In genomic region chr7:105647591-105647990, GRCh38 we compare ENCODE assay signal across 15 cellular contexts.
A peak's percentile ranks its signal among the peaks of the same experiment; 100 is the strongest.
DNase-seq lines count a peak whose midpoint lies in the region; ATAC-seq and TF ChIP-seq lines count a peak whose summit lies in the region.
"Had no signal": no experiment of that assay in that cellular context is flagged by ENCODE, and none has a peak within 500 bp of the region (broad histone marks: within the 10 kb centered on the region; RNA-seq: fewer than 3 reads in every experiment).

No MANE protein-coding gene starts in this region.

- no peaks in the 10 kb centered on the region for H3K9me3 Mint-ChIP-seq in GM23338
- H3K9me3 Mint-ChIP-seq in activated naive CD8-positive, alpha-beta T cell treated with anti-CD3 and anti-CD28 coated beads for 36 hours: no peaks in the 10 kb centered on the region
- H3K9me3 Mint-ChIP-seq: CD8-positive, alpha-beta T cell; natural killer cell treated with Interleukin-12 subunit alpha and Interleukin-12 subunit beta and Interleukin-15 and Interleukin-18, amount 100 ng/mL, for 72 hours; T-helper 1 cell treated with Interleukin-12 subunit alpha and Interleukin-12 subunit beta and Interleukin-4 antibody, amounts not matched to agents 30 μg/mL and 1 μg/mL, for 36 hours had no signal

- DNase-seq in Caki2 (ENCODE audit: low read depth): peak; percentile 4
- DNase-seq in GM23338 (ENCODE audit: low spot score): no peak
- DNase-seq in NCI-H345 (lab: John Stamatoyannopoulos, UW): peak; percentile 65
- no peak for DNase-seq in activated naive CD8-positive, alpha-beta T cell treated with anti-CD3 and anti-CD28 coated beads for 36 hours
- no peak for DNase-seq in right cardiac atrium
- DNase-seq in GDM1 (lab: John Stamatoyannopoulos, UW): no peak
- DNase-seq: activated CD4-positive, CD25-positive, alpha-beta regulatory T cell treated with anti-CD3 and anti-CD28 coated beads, Interleukin-2, amount 50 U/mL, for 72 hours; activated T-cell treated with anti-CD3 and anti-CD28 coated beads for 4 hours; CD8-positive, alpha-beta T cell; Kasumi-1; psoas muscle had no signal

- H3K4me1 Mint-ChIP-seq in GM23338: peaks cover 67% of the 10 kb centered on the region
- peaks cover 18% of the 10 kb centered on the region for H3K4me1 Mint-ChIP-seq in activated naive CD8-positive, alpha-beta T cell treated with anti-CD3 and anti-CD28 coated beads for 36 hours

- 96% methylated on average over 7 of the region's 7 CpGs for WGBS in right cardiac atrium

- H3K27ac Mint-ChIP-seq in GM23338: peak overlapping the region; percentile 73; the same call in 1 of the 2 replicates
- H3K27ac Mint-ChIP-seq in activated naive CD8-positive, alpha-beta T cell treated with anti-CD3 and anti-CD28 coated beads for 36 hours: no peak overlapping the region
- H3K27ac Mint-ChIP-seq: activated naive CD8-positive, alpha-beta T cell; CD8-positive, alpha-beta T cell; T-helper 1 cell treated with Interleukin-12 subunit alpha and Interleukin-12 subunit beta and Interleukin-4 antibody, amounts not matched to agents 30 μg/mL and 1 μg/mL, for 36 hours had no signal

- H3K27me3 ChIP-seq in GM23338 (ENCODE audit: insufficient read depth): no peaks in the 10 kb centered on the region
- no peaks in the 10 kb centered on the region for H3K27me3 ChIP-seq in right cardiac atrium (ENCODE audit: control insufficient read depth, insufficient read depth)

- H3K36me3 ChIP-seq in GM23338 (ENCODE audit: insufficient read depth): no peaks in the 10 kb centered on the region; the same call in 1 of the 2 replicates

- H2AFZ ChIP-seq in GM23338: no peak overlapping the region

- H3K4me3 Mint-ChIP-seq in GM23338: no peak overlapping the region
- H3K4me3 Mint-ChIP-seq in activated naive CD8-positive, alpha-beta T cell treated with anti-CD3 and anti-CD28 coated beads for 36 hours: no peak overlapping the region
- H3K4me3 Mint-ChIP-seq: activated naive CD8-positive, alpha-beta T cell; CD8-positive, alpha-beta T cell; natural killer cell treated with Interleukin-12 subunit alpha and Interleukin-12 subunit beta and Interleukin-15 and Interleukin-18, amount 100 ng/mL, for 72 hours; T-helper 1 cell treated with Interleukin-12 subunit alpha and Interleukin-12 subunit beta and Interleukin-4 antibody, amounts not matched to agents 30 μg/mL and 1 μg/mL, for 36 hours had no signal

- ATAC-seq in GM23338 (no peak), right cardiac atrium (no peak)
- ATAC-seq: CD8-positive, alpha-beta T cell had no signal

- H3K4me2 ChIP-seq in GM23338: no peak overlapping the region

- in situ Hi-C loops in Caki2 (cut with HindIII; ENCODE audit: low pct_unique_long_range_greater_than_20kb, low sequenced_read_pairs): no loop called here

- H3K27me3 Mint-ChIP-seq in GM23338 (ENCODE audit: insufficient read depth, low read depth, poor library complexity): peaks cover 14% of the 10 kb centered on the region
- H3K27me3 Mint-ChIP-seq in activated naive CD8-positive, alpha-beta T cell treated with anti-CD3 and anti-CD28 coated beads for 36 hours: no peaks in the 10 kb centered on the region
- H3K27me3 Mint-ChIP-seq: activated naive CD8-positive, alpha-beta T cell; natural killer cell treated with Interleukin-12 subunit alpha and Interleukin-12 subunit beta and Interleukin-15 and Interleukin-18, amount 100 ng/mL, for 72 hours had no signal

- no peak overlapping the region for H3K27ac ChIP-seq in GM23338 (ENCODE audit: low read depth)
- peak overlapping the region; percentile 40 for H3K27ac ChIP-seq in cingulate gyrus (ENCODE audit: low read depth, low read length)
- H3K27ac ChIP-seq in right cardiac atrium (ENCODE audit: low read length): no peak overlapping the region
- H3K27ac ChIP-seq: psoas muscle had no signal

- peaks cover 57% of the 10 kb centered on the region for H3K4me1 ChIP-seq in GM23338 (ENCODE audit: insufficient read depth)
- H3K4me1 ChIP-seq in right cardiac atrium (ENCODE audit: control insufficient read depth, insufficient read depth, low read length): peaks cover 7% of the 10 kb centered on the region

- H3K9me3 ChIP-seq in right cardiac atrium (ENCODE audit: control insufficient read depth, low read length): no peaks in the 10 kb centered on the region
- H3K9me3 ChIP-seq: psoas muscle had no signal

- no peaks in the 10 kb centered on the region for H4K20me1 ChIP-seq in GM23338 (replicated peaks; ENCODE audit: insufficient read depth)

- no peaks in the 10 kb centered on the region for H3K9me2 ChIP-seq in GM23338 (ENCODE audit: insufficient read depth)

- intact Hi-C loops in right cardiac atrium (cut with DNase I): no loop called here

- no peak overlapping the region for H3K4me3 ChIP-seq in GM23338
- H3K4me3 ChIP-seq in right cardiac atrium (ENCODE audit: low read length): no peak overlapping the region
- H3K4me3 ChIP-seq: psoas muscle had no signal

- TF ChIP-seq CTCF in GM23338 (conservative IDR thresholded peaks at IDR 0.05; ENCODE audit: low read depth in 2 of 2): no peak

- peaks cover 27% of the 10 kb centered on the region for H3K36me3 Mint-ChIP-seq in GM23338 (ENCODE audit: low read depth)
- peaks cover 6% of the 10 kb centered on the region for H3K36me3 Mint-ChIP-seq in activated naive CD8-positive, alpha-beta T cell treated with anti-CD3 and anti-CD28 coated beads for 36 hours
- H3K36me3 Mint-ChIP-seq: natural killer cell treated with Interleukin-12 subunit alpha and Interleukin-12 subunit beta and Interleukin-15 and Interleukin-18, amount 100 ng/mL, for 72 hours had no signal

- peaks cover 27% of the 10 kb centered on the region for H3F3A ChIP-seq in GM23338 (replicated peaks; ENCODE audit: low read depth)

- peaks cover 3% of the 10 kb centered on the region; the same call in 1 of the 2 replicates for H3K79me2 ChIP-seq in GM23338 (replicated peaks; ENCODE audit: insufficient read depth)

TF ChIP-seq in GM23338, 12 proteins besides CTCF, POLR2A, EP300 and RAD21:
- TF ChIP-seq POLR2AphosphoS5 (IDR thresholded peaks at IDR 0.05; ENCODE audit: low read depth): no peak
TF ChIP-seq in GM23338: peak in this region for 0.

Comparison
In these comparisons a context has a peak if more than half of its experiments do, and no peak if none do; other contexts are left out.
1. DNase-seq: peak in Caki2 (single experiment) and NCI-H345 (single experiment); none in GM23338 (single experiment), activated naive CD8-positive, alpha-beta T cell treated with anti-CD3 and anti-CD28 coated beads for 36 hours (single experiment), right cardiac atrium (0 of 3) and GDM1 (single experiment).